Comparison of ENCODE assay signal across 10 cellular contexts in genomic region chr12:114669501-114670256, GRCh38. TPM values are rescaled to one million over a fixed set of nuclear protein-coding genes. Genes with fewer than 3 reads are reported as not detected.
DNase-seq lines count a peak whose midpoint lies in the region; FAIRE-seq and TF ChIP-seq lines count a peak whose summit lies in the region.
"Had no signal": no experiment of that assay in that cellular context is flagged by ENCODE, and none has a peak within 500 bp of the region (broad histone marks: within the 10 kb centered on the region; RNA-seq: fewer than 3 reads in every experiment).

No MANE protein-coding gene starts in this region.

- H3K23me2 ChIP-seq in H9 (ENCODE audit: insufficient read length, low read depth, low read length, poor library complexity, severe bottlenecking): peaks cover 21% of the 10 kb centered on the region

- H3K4me3 Mint-ChIP-seq in H9: peak overlapping the region in 1 of 2 experiments; percentile 62; a peak in 3 of 5 replicates
- H3K4me3 Mint-ChIP-seq: central memory CD8-positive, alpha-beta T cell had no signal

- peak overlapping the region in 1 of 3 experiments; percentile 67; a peak in 1 of 7 replicates for H3K27ac Mint-ChIP-seq in H9

- peak overlapping the region in 2 of 4 donors; percentile 11 to 74 for H3K4me3 ChIP-seq in adrenal gland
- peak overlapping the region; percentile 48 for H3K4me3 ChIP-seq in suprapubic skin

- H2BK20ac ChIP-seq in H9 (ENCODE audit: low read depth, low read length, poor library complexity, severe bottlenecking): no peak overlapping the region

- H3K79me1 ChIP-seq in H9 (ENCODE audit: insufficient read depth, low read depth, low read length, poor library complexity, severe bottlenecking): no peaks in the 10 kb centered on the region

- H3K36me3 ChIP-seq in adrenal gland (replicated peaks in 1 of 2) (peaks cover 0 to 38% of the 10 kb centered on the region in 2 donors), suprapubic skin (peaks cover 21% of the 10 kb centered on the region)

- no peak overlapping the region for H4K91ac ChIP-seq in H9 (ENCODE audit: insufficient read length, low read depth, low read length)

- no peak overlapping the region for H2BK120ac ChIP-seq in H9 (ENCODE audit: low read depth, low read length, poor library complexity, severe bottlenecking)

- peaks cover 0 to 8% of the 10 kb centered on the region in 2 experiments; a peak in 1 of 5 replicates for H3K9me3 Mint-ChIP-seq in H9
- H3K9me3 Mint-ChIP-seq: central memory CD8-positive, alpha-beta T cell had no signal

- TF ChIP-seq CTCF in H9 (conservative IDR thresholded peaks at IDR 0.05) (no peak), adrenal gland (IDR thresholded peaks at IDR 0.05) (peak in 1 of 6 experiments; percentile 3), suprapubic skin (IDR thresholded peaks at IDR 0.05) (no peak)

- H3K4me1 ChIP-seq in H9 (ENCODE audit: insufficient read depth, low read length) (0 out of 2 replicates have a peak, but pooled peaks cover 6% of the 10 kb centered on the region), adrenal gland (replicated peaks in 1 of 2) (peaks cover 41 to 48% of the 10 kb centered on the region in 2 donors), suprapubic skin (peaks cover 43% of the 10 kb centered on the region)

- H3K23ac ChIP-seq in H9 (ENCODE audit: insufficient read length, low read depth, low read length): no peak overlapping the region

- no peaks in the 10 kb centered on the region for H3K9me3 ChIP-seq in H9 (ENCODE audit: control insufficient read depth, low read depth, low read length)
- H3K9me3 ChIP-seq in adrenal gland (replicated peaks in 1 of 3): no peaks in the 10 kb centered on the region
- no peaks in the 10 kb centered on the region for H3K9me3 ChIP-seq in suprapubic skin

- FAIRE-seq in H54 (lab: Jason Lieb, UNC): no peak

- no peak overlapping the region for H4K5ac ChIP-seq in H9 (ENCODE audit: insufficient read length, low read depth, low read length)

- intact Hi-C loops in adrenal gland (cut with DNase I): loop anchor here in 1 of 2 donors (5.0 kb wide), 1 partner anchor 963 kb away; no protein-coding TSS in a partner anchor

- H3K56ac ChIP-seq in H9 (ENCODE audit: insufficient read length, low read depth, low read length): no peak overlapping the region

- H3K4me1 Mint-ChIP-seq in H9: peaks cover 28 to 70% of the 10 kb centered on the region in 2 experiments
- H3K4me1 Mint-ChIP-seq: central memory CD8-positive, alpha-beta T cell had no signal

- H2AK5ac ChIP-seq in H9 (ENCODE audit: insufficient read length, low read length): no peak overlapping the region

- no peak overlapping the region for H4K8ac ChIP-seq in H9 (replicated peaks; ENCODE audit: insufficient read length, low read depth, low read length)

- TF ChIP-seq POLR2A in adrenal gland (IDR thresholded peaks at IDR 0.05) (peak; percentile 39 to 75), suprapubic skin (IDR thresholded peaks at IDR 0.05) (no peak), H54 (IDR thresholded peaks at IDR 0.05; ENCODE audit: low read depth, low read length) (no peak)

- peak; percentile 46 for DNase-seq in H9
- peak; percentile 69 to 87 (median 84) for DNase-seq in adrenal gland
- peak; percentile 95 for DNase-seq in islet precursor cell
- DNase-seq in suprapubic skin (ENCODE audit: low spot score in 2 of 2): no peak
- DNase-seq in HCEC 1CT: no peak
- no peak for DNase-seq in H54 (ENCODE audit: insufficient read length, low spot score)
- no peak for DNase-seq in occipital lobe (lab: John Stamatoyannopoulos, UW)
- DNase-seq: activated CD8-positive, alpha-beta memory T cell treated with anti-CD3 and anti-CD28 coated beads, Interleukin-2, amount 50 U/mL, for 4 hours; NCI-H1694 had no signal

- no peak overlapping the region for H3K9ac ChIP-seq in H9 (ENCODE audit: extremely low read depth, insufficient read length, low read length)

- WGBS in H9 (ENCODE audit: extremely low coverage, insufficient read length, low lambda C conversion rate): no CpG with 5 or more reads among the region's 31 CpGs
- 24 to 37% (median 31%) methylated on average over 22 to 31 of the region's 31 CpGs for WGBS in adrenal gland, 4 donors
- WGBS in suprapubic skin: 58% methylated on average over 28 of the region's 31 CpGs

- H3K18ac ChIP-seq in H9 (ENCODE audit: insufficient read length, low read depth, low read length): no peak overlapping the region

- peaks cover 100% of the 10 kb centered on the region for H3K27me3 Mint-ChIP-seq in H9 (ENCODE audit: low read depth)

- no peak overlapping the region for H2AFZ ChIP-seq in H9 (ENCODE audit: low read length)

- no peak overlapping the region for H2BK5ac ChIP-seq in H9 (ENCODE audit: insufficient read length, low read length)

- no peaks in the 10 kb centered on the region; a peak in 1 of 7 replicates for H3K36me3 Mint-ChIP-seq in H9 (ENCODE audit: insufficient read depth in 1 of 3, low read depth in 3 of 3)

- no peak overlapping the region for H3K4ac ChIP-seq in H9 (ENCODE audit: low read depth, low read length)

- H3K79me2 ChIP-seq in H9 (ENCODE audit: insufficient read depth, low read length): no peaks in the 10 kb centered on the region

- H3T11ph ChIP-seq in H9 (ENCODE audit: low read length): no peak overlapping the region

- no peak overlapping the region for H2BK12ac ChIP-seq in H9 (ENCODE audit: insufficient read length, low read depth, low read length)

- H3K14ac ChIP-seq in H9 (ENCODE audit: insufficient read depth, low read length): no peak overlapping the region

- H4K20me1 ChIP-seq in H9 (ENCODE audit: control insufficient read depth, insufficient read depth, insufficient read length): no peaks in the 10 kb centered on the region

- peaks cover 86% of the 10 kb centered on the region for H3K27me3 ChIP-seq in H9 (ENCODE audit: insufficient read depth, low read length)
- H3K27me3 ChIP-seq in adrenal gland: no peaks in the 10 kb centered on the region
- peaks cover 33% of the 10 kb centered on the region for H3K27me3 ChIP-seq in suprapubic skin

- no peak overlapping the region for H3K27ac ChIP-seq in H9 (ENCODE audit: insufficient read length, low read depth, low read length)
- peak overlapping the region; percentile 73 to 99 (median 93) for H3K27ac ChIP-seq in adrenal gland
- H3K27ac ChIP-seq in suprapubic skin: peak overlapping the region; percentile 62

- TF ChIP-seq EP300 in suprapubic skin (IDR thresholded peaks at IDR 0.05): no peak

- peak overlapping the region; percentile 56 for H3K4me2 ChIP-seq in H9 (ENCODE audit: insufficient read depth, insufficient read length, low read length)

- H2BK15ac ChIP-seq in H9 (ENCODE audit: low read depth, low read length): no peak overlapping the region

RNA-seq across cellular contexts. Expression of gene TBX3, which starts 14.3 kb away (rescaled TPM):
- total RNA-seq in H9 (2021) (0.04 and 0.07 TPM in 2 replicates), adrenal gland (100 to 1,000 TPM; 273 to 602 (median 396) TPM), suprapubic skin (10 to 100 TPM; 23.4 to 35.6 (median 28.7) TPM), occipital lobe (1.2 TPM)
- polyA plus RNA-seq in adrenal gland: 100 to 1,000 TPM; 172 to 216 (median 181) TPM

Comparison
In these comparisons a context has a peak if more than half of its experiments do, and no peak if none do; other contexts are left out.
1. DNase-seq: peak in H9 (single experiment), adrenal gland (7 of 7) and islet precursor cell (single experiment); none in suprapubic skin (0 of 2), HCEC 1CT (single experiment), H54 (single experiment) and occipital lobe (single experiment).
2. POLR2A ChIP-seq: peak in adrenal gland (2 of 2); none in suprapubic skin (0 of 2) and H54 (single experiment).
3. RNA of gene TBX3, which starts 14.3 kb away (total RNA-seq): 273 to 602 TPM in adrenal gland and 23.4 to 35.6 TPM in suprapubic skin; 1.2 TPM in occipital lobe (single experiment) and 0.04 to 0.07 TPM in H9; every median in the first group is over 10 times any median in the second.